ENCODE assay signal across 8 cellular contexts in genomic region chr16:29806096-29806579, GRCh38. TPM values are rescaled to one million over a fixed set of nuclear protein-coding genes. Genes with fewer than 3 reads are reported as not detected.
DNase-seq lines count a peak whose midpoint lies in the region; ATAC-seq and TF ChIP-seq lines count a peak whose summit lies in the region.

Gene MAZ, plus strand, starts transcription at chr16:29806529. Its CDS starts 173 bp downstream, at chr16:29806702.

- peak; percentile 5 to 25 (median 10) for ATAC-seq in psoas muscle
- no peak for ATAC-seq in GM18505 (IDR thresholded peaks at IDR 0.05; ENCODE audit: unreplicated experiment)

- H3K9me3 ChIP-seq in psoas muscle: no peaks in the 10 kb centered on the region

- peak; percentile 65 for DNase-seq in stimulated activated CD8-positive, alpha-beta memory T cell treated with anti-CD3 and anti-CD28 coated beads, Interleukin-12 subunit alpha, Interleukin-12 subunit beta, amount 100 ng/mL, for 4 hours (ENCODE audit: low read depth)
- DNase-seq in stimulated activated CD8-positive, alpha-beta memory T cell treated with anti-CD3 and anti-CD28 coated beads, Interleukin-4, amount 100 ng/mL, for 48 hours: no peak
- DNase-seq in NCI-H69 (lab: John Stamatoyannopoulos, UW) (peak; percentile 99), cardiac septum (ENCODE audit: low spot score) (no peak), psoas muscle (peak in 1 of 2 donors; percentile 82), glomerular visceral epithelial cell (ENCODE audit: extremely low spot score) (no peak)

- H3K27ac ChIP-seq in psoas muscle: peak within 1 kb of the TSS; percentile 97

- H3K27me3 ChIP-seq in psoas muscle (ENCODE audit: insufficient read depth in 3 of 3, low read length in 2 of 3): no peaks in the 10 kb centered on the region

- peak within 1 kb of the TSS; percentile 80 for H3K4me3 ChIP-seq in psoas muscle

- H3K36me3 Mint-ChIP-seq in activated naive CD8-positive, alpha-beta T cell: peaks cover 9% of the 10 kb centered on the region

- peak within 1 kb of the TSS; percentile 97 for H3K4me3 Mint-ChIP-seq in activated naive CD8-positive, alpha-beta T cell

- 0 to 1% methylated on average over 1 to 37 of the region's 67 CpGs; no CpG with 5 or more reads in 1 of the 3 donors for WGBS in psoas muscle, 3 donors

- peaks cover 49% of the 10 kb centered on the region for H3K4me1 ChIP-seq in psoas muscle

- intact Hi-C loops in cardiac septum (cut with DNase I) (no loop called here), psoas muscle (cut with DNase I) (loop anchor here in 1 of 2 donors (5.0 kb wide), 1 partner anchor 209 kb away; no protein-coding TSS in a partner anchor)

- peaks cover 37% of the 10 kb centered on the region for H3K4me1 Mint-ChIP-seq in activated naive CD8-positive, alpha-beta T cell (ENCODE audit: low read depth)

- TF ChIP-seq CTCF in psoas muscle (IDR thresholded peaks at IDR 0.05): no peak

- H3K27ac Mint-ChIP-seq in activated naive CD8-positive, alpha-beta T cell: peak within 1 kb of the TSS; percentile 100

- H3K36me3 ChIP-seq in psoas muscle (ENCODE audit: insufficient read depth in 1 of 2, low read depth in 1 of 2): peaks cover 0 to 19% of the 10 kb centered on the region in 2 donors

- no peaks in the 10 kb centered on the region for H3K27me3 Mint-ChIP-seq in activated naive CD8-positive, alpha-beta T cell

- no peak for TF ChIP-seq POLR2A in GM18505 (IDR thresholded peaks at IDR 0.05; ENCODE audit: borderline replicate concordance, extremely low read depth, insufficient read depth, insufficient read length)

- H3K9me3 Mint-ChIP-seq in activated naive CD8-positive, alpha-beta T cell (ENCODE audit: low read depth): no peaks in the 10 kb centered on the region

RNA-seq across cellular contexts. Expression of gene MAZ, which starts in this region (rescaled TPM):
- total RNA-seq in cardiac septum (72.4 TPM), psoas muscle (100 to 1,000 TPM; 112 to 161 (median 125) TPM)
- polyA plus RNA-seq in psoas muscle: 100 to 1,000 TPM in 2 of 3 donors, 10 to 100 TPM in 1; 94.9 to 193 (median 131) TPM

Comparison
In these comparisons a context has a peak if more than half of its experiments do, and no peak if none do; other contexts are left out.
1. DNase-seq: peak in stimulated activated CD8-positive, alpha-beta memory T cell treated with anti-CD3 and anti-CD28 coated beads, Interleukin-12 subunit alpha, Interleukin-12 subunit beta, amount 100 ng/mL, for 4 hours (single experiment) and NCI-H69 (single experiment); none in stimulated activated CD8-positive, alpha-beta memory T cell treated with anti-CD3 and anti-CD28 coated beads, Interleukin-4, amount 100 ng/mL, for 48 hours (single experiment), cardiac septum (single experiment) and glomerular visceral epithelial cell (single experiment).